In the genomic region with DNA sequence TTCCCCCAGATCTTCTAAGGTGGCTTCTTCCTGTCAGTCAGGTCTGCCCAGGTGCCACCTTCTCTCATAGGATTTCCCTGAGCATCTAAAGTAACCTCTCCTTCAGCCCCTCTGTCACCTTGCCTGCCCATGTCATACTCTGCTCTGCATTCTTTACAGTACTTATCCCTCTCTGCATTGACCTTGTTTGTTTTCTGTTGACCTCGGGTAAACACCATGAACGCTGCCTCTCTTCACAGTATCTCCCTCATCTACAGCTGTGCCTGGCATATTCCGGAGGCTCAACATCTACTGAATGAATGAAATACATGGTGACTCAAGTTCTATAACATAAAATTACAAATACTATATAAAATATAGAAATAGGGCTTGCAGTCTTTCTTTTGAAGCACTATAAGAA, we compare ENCODE assay signal across 1 cellular context.
A peak's percentile ranks its signal among the peaks of the same experiment; 100 is the strongest.
TF ChIP-seq lines count a peak whose summit lies in the region.

No MANE protein-coding gene starts in this region.

TF ChIP-seq in HepG2, 621 proteins besides CTCF, POLR2A, EP300 and RAD21 (continued from another document and continues in another):
- TF ChIP-seq, protein P1, sequence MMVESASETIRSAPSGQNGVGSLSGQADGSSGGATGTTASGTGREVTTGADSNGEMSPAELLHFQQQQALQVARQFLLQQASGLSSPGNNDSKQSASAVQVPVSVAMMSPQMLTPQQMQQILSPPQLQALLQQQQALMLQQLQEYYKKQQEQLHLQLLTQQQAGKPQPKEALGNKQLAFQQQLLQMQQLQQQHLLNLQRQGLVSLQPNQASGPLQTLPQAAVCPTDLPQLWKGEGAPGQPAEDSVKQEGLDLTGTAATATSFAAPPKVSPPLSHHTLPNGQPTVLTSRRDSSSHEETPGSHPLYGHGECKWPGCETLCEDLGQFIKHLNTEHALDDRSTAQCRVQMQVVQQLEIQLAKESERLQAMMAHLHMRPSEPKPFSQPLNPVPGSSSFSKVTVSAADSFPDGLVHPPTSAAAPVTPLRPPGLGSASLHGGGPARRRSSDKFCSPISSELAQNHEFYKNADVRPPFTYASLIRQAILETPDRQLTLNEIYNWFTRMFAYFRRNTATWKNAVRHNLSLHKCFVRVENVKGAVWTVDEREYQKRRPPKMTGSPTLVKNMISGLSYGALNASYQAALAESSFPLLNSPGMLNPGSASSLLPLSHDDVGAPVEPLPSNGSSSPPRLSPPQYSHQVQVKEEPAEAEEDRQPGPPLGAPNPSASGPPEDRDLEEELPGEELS (CRISPR knock-in tag; IDR thresholded peaks at IDR 0.05): peak; percentile 83
- TF ChIP-seq, protein P2, sequence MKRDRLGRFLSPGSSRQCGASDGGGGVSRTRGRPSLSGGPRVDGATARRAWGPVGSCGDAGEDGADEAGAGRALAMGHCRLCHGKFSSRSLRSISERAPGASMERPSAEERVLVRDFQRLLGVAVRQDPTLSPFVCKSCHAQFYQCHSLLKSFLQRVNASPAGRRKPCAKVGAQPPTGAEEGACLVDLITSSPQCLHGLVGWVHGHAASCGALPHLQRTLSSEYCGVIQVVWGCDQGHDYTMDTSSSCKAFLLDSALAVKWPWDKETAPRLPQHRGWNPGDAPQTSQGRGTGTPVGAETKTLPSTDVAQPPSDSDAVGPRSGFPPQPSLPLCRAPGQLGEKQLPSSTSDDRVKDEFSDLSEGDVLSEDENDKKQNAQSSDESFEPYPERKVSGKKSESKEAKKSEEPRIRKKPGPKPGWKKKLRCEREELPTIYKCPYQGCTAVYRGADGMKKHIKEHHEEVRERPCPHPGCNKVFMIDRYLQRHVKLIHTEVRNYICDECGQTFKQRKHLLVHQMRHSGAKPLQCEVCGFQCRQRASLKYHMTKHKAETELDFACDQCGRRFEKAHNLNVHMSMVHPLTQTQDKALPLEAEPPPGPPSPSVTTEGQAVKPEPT (CRISPR knock-in tag; IDR thresholded peaks at IDR 0.05; ENCODE audit: low read depth): no peak
- TF ChIP-seq, protein P3, sequence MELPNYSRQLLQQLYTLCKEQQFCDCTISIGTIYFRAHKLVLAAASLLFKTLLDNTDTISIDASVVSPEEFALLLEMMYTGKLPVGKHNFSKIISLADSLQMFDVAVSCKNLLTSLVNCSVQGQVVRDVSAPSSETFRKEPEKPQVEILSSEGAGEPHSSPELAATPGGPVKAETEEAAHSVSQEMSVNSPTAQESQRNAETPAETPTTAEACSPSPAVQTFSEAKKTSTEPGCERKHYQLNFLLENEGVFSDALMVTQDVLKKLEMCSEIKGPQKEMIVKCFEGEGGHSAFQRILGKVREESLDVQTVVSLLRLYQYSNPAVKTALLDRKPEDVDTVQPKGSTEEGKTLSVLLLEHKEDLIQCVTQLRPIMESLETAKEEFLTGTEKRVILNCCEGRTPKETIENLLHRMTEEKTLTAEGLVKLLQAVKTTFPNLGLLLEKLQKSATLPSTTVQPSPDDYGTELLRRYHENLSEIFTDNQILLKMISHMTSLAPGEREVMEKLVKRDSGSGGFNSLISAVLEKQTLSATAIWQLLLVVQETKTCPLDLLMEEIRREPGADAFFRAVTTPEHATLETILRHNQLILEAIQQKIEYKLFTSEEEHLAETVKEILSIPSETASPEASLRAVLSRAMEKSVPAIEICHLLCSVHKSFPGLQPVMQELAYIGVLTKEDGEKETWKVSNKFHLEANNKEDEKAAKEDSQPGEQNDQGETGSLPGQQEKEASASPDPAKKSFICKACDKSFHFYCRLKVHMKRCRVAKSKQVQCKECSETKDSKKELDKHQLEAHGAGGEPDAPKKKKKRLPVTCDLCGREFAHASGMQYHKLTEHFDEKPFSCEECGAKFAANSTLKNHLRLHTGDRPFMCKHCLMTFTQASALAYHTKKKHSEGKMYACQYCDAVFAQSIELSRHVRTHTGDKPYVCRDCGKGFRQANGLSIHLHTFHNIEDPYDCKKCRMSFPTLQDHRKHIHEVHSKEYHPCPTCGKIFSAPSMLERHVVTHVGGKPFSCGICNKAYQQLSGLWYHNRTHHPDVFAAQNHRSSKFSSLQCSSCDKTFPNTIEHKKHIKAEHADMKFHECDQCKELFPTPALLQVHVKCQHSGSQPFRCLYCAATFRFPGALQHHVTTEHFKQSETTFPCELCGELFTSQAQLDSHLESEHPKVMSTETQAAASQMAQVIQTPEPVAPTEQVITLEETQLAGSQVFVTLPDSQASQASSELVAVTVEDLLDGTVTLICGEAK (IDR thresholded peaks at IDR 0.05): no peak
- TF ChIP-seq, protein P3 (CRISPR knock-in tag; IDR thresholded peaks at IDR 0.05): no peak
- TF ChIP-seq, protein P4, sequence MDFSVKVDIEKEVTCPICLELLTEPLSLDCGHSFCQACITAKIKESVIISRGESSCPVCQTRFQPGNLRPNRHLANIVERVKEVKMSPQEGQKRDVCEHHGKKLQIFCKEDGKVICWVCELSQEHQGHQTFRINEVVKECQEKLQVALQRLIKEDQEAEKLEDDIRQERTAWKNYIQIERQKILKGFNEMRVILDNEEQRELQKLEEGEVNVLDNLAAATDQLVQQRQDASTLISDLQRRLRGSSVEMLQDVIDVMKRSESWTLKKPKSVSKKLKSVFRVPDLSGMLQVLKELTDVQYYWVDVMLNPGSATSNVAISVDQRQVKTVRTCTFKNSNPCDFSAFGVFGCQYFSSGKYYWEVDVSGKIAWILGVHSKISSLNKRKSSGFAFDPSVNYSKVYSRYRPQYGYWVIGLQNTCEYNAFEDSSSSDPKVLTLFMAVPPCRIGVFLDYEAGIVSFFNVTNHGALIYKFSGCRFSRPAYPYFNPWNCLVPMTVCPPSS (IDR thresholded peaks at IDR 0.05): no peak
- TF ChIP-seq, protein P5, sequence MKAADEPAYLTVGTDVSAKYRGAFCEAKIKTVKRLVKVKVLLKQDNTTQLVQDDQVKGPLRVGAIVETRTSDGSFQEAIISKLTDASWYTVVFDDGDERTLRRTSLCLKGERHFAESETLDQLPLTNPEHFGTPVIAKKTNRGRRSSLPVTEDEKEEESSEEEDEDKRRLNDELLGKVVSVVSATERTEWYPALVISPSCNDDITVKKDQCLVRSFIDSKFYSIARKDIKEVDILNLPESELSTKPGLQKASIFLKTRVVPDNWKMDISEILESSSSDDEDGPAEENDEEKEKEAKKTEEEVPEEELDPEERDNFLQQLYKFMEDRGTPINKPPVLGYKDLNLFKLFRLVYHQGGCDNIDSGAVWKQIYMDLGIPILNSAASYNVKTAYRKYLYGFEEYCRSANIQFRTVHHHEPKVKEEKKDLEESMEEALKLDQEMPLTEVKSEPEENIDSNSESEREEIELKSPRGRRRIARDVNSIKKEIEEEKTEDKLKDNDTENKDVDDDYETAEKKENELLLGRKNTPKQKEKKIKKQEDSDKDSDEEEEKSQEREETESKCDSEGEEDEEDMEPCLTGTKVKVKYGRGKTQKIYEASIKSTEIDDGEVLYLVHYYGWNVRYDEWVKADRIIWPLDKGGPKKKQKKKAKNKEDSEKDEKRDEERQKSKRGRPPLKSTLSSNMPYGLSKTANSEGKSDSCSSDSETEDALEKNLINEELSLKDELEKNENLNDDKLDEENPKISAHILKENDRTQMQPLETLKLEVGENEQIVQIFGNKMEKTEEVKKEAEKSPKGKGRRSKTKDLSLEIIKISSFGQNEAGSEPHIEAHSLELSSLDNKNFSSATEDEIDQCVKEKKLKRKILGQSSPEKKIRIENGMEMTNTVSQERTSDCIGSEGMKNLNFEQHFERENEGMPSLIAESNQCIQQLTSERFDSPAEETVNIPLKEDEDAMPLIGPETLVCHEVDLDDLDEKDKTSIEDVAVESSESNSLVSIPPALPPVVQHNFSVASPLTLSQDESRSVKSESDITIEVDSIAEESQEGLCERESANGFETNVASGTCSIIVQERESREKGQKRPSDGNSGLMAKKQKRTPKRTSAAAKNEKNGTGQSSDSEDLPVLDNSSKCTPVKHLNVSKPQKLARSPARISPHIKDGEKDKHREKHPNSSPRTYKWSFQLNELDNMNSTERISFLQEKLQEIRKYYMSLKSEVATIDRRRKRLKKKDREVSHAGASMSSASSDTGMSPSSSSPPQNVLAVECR (CRISPR knock-in tag; IDR thresholded peaks at IDR 0.05; ENCODE audit: borderline replicate concordance): no peak
- no peak for TF ChIP-seq SMARCE1 (IDR thresholded peaks at IDR 0.05; ENCODE audit: borderline replicate concordance)
- TF ChIP-seq, protein P6, sequence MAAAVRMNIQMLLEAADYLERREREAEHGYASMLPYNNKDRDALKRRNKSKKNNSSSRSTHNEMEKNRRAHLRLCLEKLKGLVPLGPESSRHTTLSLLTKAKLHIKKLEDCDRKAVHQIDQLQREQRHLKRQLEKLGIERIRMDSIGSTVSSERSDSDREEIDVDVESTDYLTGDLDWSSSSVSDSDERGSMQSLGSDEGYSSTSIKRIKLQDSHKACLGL (CRISPR knock-in tag; IDR thresholded peaks at IDR 0.05): no peak
- TF ChIP-seq, protein P7, sequence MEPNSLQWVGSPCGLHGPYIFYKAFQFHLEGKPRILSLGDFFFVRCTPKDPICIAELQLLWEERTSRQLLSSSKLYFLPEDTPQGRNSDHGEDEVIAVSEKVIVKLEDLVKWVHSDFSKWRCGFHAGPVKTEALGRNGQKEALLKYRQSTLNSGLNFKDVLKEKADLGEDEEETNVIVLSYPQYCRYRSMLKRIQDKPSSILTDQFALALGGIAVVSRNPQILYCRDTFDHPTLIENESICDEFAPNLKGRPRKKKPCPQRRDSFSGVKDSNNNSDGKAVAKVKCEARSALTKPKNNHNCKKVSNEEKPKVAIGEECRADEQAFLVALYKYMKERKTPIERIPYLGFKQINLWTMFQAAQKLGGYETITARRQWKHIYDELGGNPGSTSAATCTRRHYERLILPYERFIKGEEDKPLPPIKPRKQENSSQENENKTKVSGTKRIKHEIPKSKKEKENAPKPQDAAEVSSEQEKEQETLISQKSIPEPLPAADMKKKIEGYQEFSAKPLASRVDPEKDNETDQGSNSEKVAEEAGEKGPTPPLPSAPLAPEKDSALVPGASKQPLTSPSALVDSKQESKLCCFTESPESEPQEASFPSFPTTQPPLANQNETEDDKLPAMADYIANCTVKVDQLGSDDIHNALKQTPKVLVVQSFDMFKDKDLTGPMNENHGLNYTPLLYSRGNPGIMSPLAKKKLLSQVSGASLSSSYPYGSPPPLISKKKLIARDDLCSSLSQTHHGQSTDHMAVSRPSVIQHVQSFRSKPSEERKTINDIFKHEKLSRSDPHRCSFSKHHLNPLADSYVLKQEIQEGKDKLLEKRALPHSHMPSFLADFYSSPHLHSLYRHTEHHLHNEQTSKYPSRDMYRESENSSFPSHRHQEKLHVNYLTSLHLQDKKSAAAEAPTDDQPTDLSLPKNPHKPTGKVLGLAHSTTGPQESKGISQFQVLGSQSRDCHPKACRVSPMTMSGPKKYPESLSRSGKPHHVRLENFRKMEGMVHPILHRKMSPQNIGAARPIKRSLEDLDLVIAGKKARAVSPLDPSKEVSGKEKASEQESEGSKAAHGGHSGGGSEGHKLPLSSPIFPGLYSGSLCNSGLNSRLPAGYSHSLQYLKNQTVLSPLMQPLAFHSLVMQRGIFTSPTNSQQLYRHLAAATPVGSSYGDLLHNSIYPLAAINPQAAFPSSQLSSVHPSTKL (CRISPR knock-in tag; IDR thresholded peaks at IDR 0.05): peak; percentile 47; the same call in 1 of the 2 replicates
- no peak for TF ChIP-seq ZEB1 (IDR thresholded peaks at IDR 0.05; ENCODE audit: insufficient replicate concordance, low read depth)
- TF ChIP-seq, protein P8, sequence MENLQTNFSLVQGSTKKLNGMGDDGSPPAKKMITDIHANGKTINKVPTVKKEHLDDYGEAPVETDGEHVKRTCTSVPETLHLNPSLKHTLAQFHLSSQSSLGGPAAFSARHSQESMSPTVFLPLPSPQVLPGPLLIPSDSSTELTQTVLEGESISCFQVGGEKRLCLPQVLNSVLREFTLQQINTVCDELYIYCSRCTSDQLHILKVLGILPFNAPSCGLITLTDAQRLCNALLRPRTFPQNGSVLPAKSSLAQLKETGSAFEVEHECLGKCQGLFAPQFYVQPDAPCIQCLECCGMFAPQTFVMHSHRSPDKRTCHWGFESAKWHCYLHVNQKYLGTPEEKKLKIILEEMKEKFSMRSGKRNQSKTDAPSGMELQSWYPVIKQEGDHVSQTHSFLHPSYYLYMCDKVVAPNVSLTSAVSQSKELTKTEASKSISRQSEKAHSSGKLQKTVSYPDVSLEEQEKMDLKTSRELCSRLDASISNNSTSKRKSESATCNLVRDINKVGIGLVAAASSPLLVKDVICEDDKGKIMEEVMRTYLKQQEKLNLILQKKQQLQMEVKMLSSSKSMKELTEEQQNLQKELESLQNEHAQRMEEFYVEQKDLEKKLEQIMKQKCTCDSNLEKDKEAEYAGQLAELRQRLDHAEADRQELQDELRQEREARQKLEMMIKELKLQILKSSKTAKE (CRISPR knock-in tag; IDR thresholded peaks at IDR 0.05; ENCODE audit: borderline replicate concordance): no peak
- TF ChIP-seq HMGA1 (CRISPR knock-in tag; conservative IDR thresholded peaks at IDR 0.05): no peak
- TF ChIP-seq HHEX (CRISPR knock-in tag; IDR thresholded peaks at IDR 0.05): 0 out of 2 replicates have a peak, but pooled peaks have one; percentile 26
- no peak for TF ChIP-seq GATAD1 (CRISPR knock-in tag; IDR thresholded peaks at IDR 0.05)
- TF ChIP-seq, protein P9, sequence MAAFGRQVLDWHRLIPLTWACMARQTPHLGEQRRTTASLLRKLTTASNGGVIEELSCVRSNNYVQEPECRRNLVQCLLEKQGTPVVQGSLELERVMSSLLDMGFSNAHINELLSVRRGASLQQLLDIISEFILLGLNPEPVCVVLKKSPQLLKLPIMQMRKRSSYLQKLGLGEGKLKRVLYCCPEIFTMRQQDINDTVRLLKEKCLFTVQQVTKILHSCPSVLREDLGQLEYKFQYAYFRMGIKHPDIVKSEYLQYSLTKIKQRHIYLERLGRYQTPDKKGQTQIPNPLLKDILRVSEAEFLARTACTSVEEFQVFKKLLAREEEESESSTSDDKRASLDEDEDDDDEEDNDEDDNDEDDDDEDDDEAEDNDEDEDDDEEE (CRISPR knock-in tag; IDR thresholded peaks at IDR 0.05): no peak
- no peak for TF ChIP-seq RFXANK (CRISPR knock-in tag; IDR thresholded peaks at IDR 0.05)
- TF ChIP-seq ZMYM3 (CRISPR knock-in tag; IDR thresholded peaks at IDR 0.05): no peak
- TF ChIP-seq FOXP1 (IDR thresholded peaks at IDR 0.05): peak; percentile 92
- peak; percentile 95 for TF ChIP-seq FOXP1 (CRISPR knock-in tag; IDR thresholded peaks at IDR 0.05)
- no peak for TF ChIP-seq NR2C2 (CRISPR knock-in tag; IDR thresholded peaks at IDR 0.05; ENCODE audit: borderline replicate concordance)
- peak; percentile 24; the same call in 1 of the 2 replicates for TF ChIP-seq RARA (CRISPR knock-in tag; IDR thresholded peaks at IDR 0.05)
